19 cellular contexts compared by ENCODE assay signal in the genomic region with DNA sequence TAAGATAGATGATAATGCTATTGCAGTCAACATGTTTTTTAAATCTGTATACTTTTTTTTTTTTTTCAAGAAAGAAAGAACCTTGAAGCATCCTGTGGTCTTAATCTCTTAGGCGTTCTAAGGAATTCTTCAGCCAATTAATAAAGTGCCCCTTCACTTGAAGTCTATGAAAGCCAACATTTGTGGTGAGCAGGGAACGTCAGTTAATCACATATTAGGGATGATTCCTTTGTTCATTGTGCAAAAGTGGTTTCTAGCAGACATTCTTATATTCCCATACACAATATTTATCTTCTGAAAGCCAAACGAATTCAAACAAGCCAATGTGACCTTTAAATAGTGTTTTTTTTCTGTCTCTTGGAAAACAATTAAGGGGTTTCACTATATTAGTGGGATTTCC.
"Had no signal": no experiment of that assay in that cellular context is flagged by ENCODE, and none has a peak within 500 bp of the region (broad histone marks: within the 10 kb centered on the region; RNA-seq: fewer than 3 reads in every experiment).

No MANE protein-coding gene starts in this region.

- FAIRE-seq: islet of Langerhans, small intestine had no signal

- H3K9me3 ChIP-seq: body of pancreas, transverse colon had no signal

- H3K27me3 ChIP-seq: body of pancreas, transverse colon had no signal

- H2AFZ ChIP-seq: parathyroid adenoma had no signal

- H3K27ac ChIP-seq: body of pancreas, parathyroid adenoma, transverse colon had no signal

- H3K27ac Mint-ChIP-seq: activated CD4-positive, alpha-beta memory T cell treated with anti-CD3 and anti-CD28 coated beads, Interleukin-2, amount 10 ng/mL, durations not matched to agents 7 days and 5 days; activated T-cell treated with anti-CD3 and anti-CD28 coated beads, Interleukin-2, amount 50 U/mL, for 72 hours; effector memory CD8-positive, alpha-beta T cell; nephron progenitor cell; stimulated activated memory B cell treated with anti-CD40 and anti-IgM and Interleukin-4, amounts not matched to agents 10 μg/mL and 1 μg/mL and 100 μg/mL, for 72 hours had no signal

- H3K9ac ChIP-seq: parathyroid adenoma had no signal

- H3K4me1 ChIP-seq: body of pancreas, parathyroid adenoma, transverse colon had no signal

- H3K36me3 ChIP-seq: transverse colon had no signal

- H3K4me3 ChIP-seq: body of pancreas, transverse colon had no signal

- DNase-seq: activated CD4-positive, alpha-beta memory T cell treated with anti-CD3 and anti-CD28 coated beads, Interleukin-2, amount 10 ng/mL, durations not matched to agents 7 days and 5 days; activated CD8-positive, alpha-beta memory T cell treated with anti-CD3 and anti-CD28 coated beads, Interleukin-2, amount 50 U/mL, for 4 hours; activated naive CD4-positive, alpha-beta T cell; activated T-cell treated with anti-CD3 and anti-CD28 coated beads, Interleukin-2, amount 50 U/mL, for 72 hours; body of pancreas; cortex of kidney; effector memory CD8-positive, alpha-beta T cell; erythroblast; mammary epithelial cell; nephron progenitor cell; right cardiac atrium; small intestine; T1000; transverse colon had no signal

- H3K4me3 Mint-ChIP-seq: activated CD4-positive, alpha-beta memory T cell treated with anti-CD3 and anti-CD28 coated beads, Interleukin-2, amount 10 ng/mL, durations not matched to agents 7 days and 5 days; activated T-cell treated with anti-CD3 and anti-CD28 coated beads, Interleukin-2, amount 50 U/mL, for 72 hours; central memory CD8-positive, alpha-beta T cell; effector memory CD8-positive, alpha-beta T cell; nephron progenitor cell; stimulated activated memory B cell treated with anti-CD40 and anti-IgM and Interleukin-4, amounts not matched to agents 10 μg/mL and 1 μg/mL and 100 μg/mL, for 72 hours had no signal

- H3K9me3 Mint-ChIP-seq: activated CD4-positive, alpha-beta memory T cell treated with anti-CD3 and anti-CD28 coated beads, Interleukin-2, amount 10 ng/mL, durations not matched to agents 7 days and 5 days; activated T-cell treated with anti-CD3 and anti-CD28 coated beads, Interleukin-2, amount 50 U/mL, for 72 hours; central memory CD8-positive, alpha-beta T cell; effector memory CD8-positive, alpha-beta T cell; nephron progenitor cell; stimulated activated memory B cell treated with anti-CD40 and anti-IgM and Interleukin-4, amounts not matched to agents 10 μg/mL and 1 μg/mL and 100 μg/mL, for 72 hours had no signal

- H3K79me2 ChIP-seq: parathyroid adenoma had no signal

- ATAC-seq: activated T-cell treated with anti-CD3 and anti-CD28 coated beads, Interleukin-2, amount 50 U/mL, for 72 hours; body of pancreas; effector memory CD8-positive, alpha-beta T cell; left lobe of liver; right cardiac atrium; stimulated activated memory B cell treated with anti-CD40 and anti-IgM and Interleukin-4, amounts not matched to agents 10 μg/mL and 1 μg/mL and 100 μg/mL, for 72 hours had no signal

- H3K4me1 Mint-ChIP-seq: activated CD4-positive, alpha-beta memory T cell treated with anti-CD3 and anti-CD28 coated beads, Interleukin-2, amount 10 ng/mL, durations not matched to agents 7 days and 5 days; central memory CD8-positive, alpha-beta T cell; stimulated activated memory B cell treated with anti-CD40 and anti-IgM and Interleukin-4, amounts not matched to agents 10 μg/mL and 1 μg/mL and 100 μg/mL, for 72 hours had no signal

- H3K27me3 Mint-ChIP-seq: activated CD4-positive, alpha-beta memory T cell treated with anti-CD3 and anti-CD28 coated beads, Interleukin-2, amount 10 ng/mL, durations not matched to agents 7 days and 5 days; stimulated activated memory B cell treated with anti-CD40 and anti-IgM and Interleukin-4, amounts not matched to agents 10 μg/mL and 1 μg/mL and 100 μg/mL, for 72 hours had no signal

- H3K36me3 Mint-ChIP-seq: stimulated activated memory B cell treated with anti-CD40 and anti-IgM and Interleukin-4, amounts not matched to agents 10 μg/mL and 1 μg/mL and 100 μg/mL, for 72 hours had no signal
